ENCODE assay signal across 1 cellular context in genomic region chr14:96212896-96213295, GRCh38.
TF ChIP-seq lines count a peak whose summit lies in the region.

No MANE protein-coding gene starts in this region.

TF ChIP-seq in IMR-90, 13 proteins besides CTCF, POLR2A, EP300 and RAD21:
- TF ChIP-seq NFE2L2 (IDR thresholded peaks at IDR 0.05; ENCODE audit: low read depth, low read length), result no peak
- no peak for TF ChIP-seq SMC3 (IDR thresholded peaks at IDR 0.05; ENCODE audit: low read depth, low read length)
- no peak for TF ChIP-seq RCOR1 (IDR thresholded peaks at IDR 0.05; ENCODE audit: insufficient replicate concordance, low read length)
- TF ChIP-seq CEBPB (IDR thresholded peaks at IDR 0.05; ENCODE audit: low read depth, low read length), result no peak
- TF ChIP-seq RFX5 (IDR thresholded peaks at IDR 0.05; ENCODE audit: low read depth, low read length), result no peak
- TF ChIP-seq MAFK (IDR thresholded peaks at IDR 0.05; ENCODE audit: low read depth, low read length), result no peak
- no peak for TF ChIP-seq USF2 (IDR thresholded peaks at IDR 0.05; ENCODE audit: low read depth, low read length)
- TF ChIP-seq MAZ (IDR thresholded peaks at IDR 0.05; ENCODE audit: borderline replicate concordance, low read depth, low read length), result no peak
- TF ChIP-seq MXI1 (IDR thresholded peaks at IDR 0.05; ENCODE audit: borderline replicate concordance, low read depth, low read length), result no peak
- no peak for TF ChIP-seq CHD1 (IDR thresholded peaks at IDR 0.05; ENCODE audit: low read depth, low read length)
- TF ChIP-seq BHLHE40 (IDR thresholded peaks at IDR 0.05; ENCODE audit: low read depth, low read length), result no peak
- no peak for TF ChIP-seq ELK1 (IDR thresholded peaks at IDR 0.05; ENCODE audit: borderline replicate concordance, low read depth, low read length)
